8 cellular contexts compared by ENCODE assay signal in the genomic region with DNA sequence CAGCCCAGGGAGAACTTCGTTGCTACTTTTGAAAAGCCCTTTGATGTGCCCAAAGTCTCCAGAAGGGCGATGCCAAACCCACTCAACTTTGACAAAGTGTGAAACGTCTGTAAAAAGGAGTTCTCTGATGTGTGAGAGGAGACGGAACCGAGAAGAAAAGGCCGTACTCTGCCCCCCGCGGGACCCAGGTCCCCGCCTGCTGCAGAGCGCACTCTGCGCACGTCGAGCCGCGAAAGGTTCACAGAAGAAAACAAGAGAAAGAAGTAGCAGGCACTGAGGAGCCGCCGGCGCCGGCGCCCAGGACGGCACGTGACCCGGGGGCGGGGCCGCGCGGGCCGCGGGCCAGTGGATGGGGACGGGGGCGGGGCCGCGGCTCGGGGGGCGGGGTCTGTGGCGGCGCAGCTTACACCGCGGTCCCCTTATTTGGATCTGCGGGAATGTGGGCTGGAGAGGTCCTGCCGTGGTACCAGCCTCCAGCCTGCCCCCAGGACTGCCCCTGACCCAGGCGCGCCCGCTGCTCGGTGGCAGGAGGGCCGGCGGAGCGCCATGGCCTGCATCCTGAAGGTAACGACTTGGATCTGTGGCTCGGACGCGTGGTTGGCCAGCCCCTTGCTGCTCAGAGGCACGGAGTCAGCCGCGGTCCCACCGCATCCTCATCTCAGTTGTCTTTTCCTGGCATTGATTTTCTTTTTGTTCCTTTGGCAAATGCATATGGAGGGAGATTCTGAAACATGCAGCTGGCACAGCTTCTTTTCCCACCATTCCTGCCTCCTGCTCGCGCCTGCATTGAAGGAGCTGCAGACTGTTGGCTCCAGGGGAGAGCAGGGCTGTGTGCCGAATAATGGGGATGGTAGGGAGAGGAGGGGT. TPM values are rescaled to one million over a fixed set of nuclear protein-coding genes. Genes with fewer than 3 reads are reported as not detected.
DNase-seq lines count a peak whose midpoint lies in the region; ATAC-seq and TF ChIP-seq lines count a peak whose summit lies in the region.

TSS of gene ST6GALNAC3 (plus strand) at position 426 of the 867 bp plus-strand sequence.

- no peak for TF ChIP-seq POLR2A in vagina (IDR thresholded peaks at IDR 0.05)

- H3K27ac ChIP-seq in vagina = peak within 1 kb of the TSS; percentile 64

- peak; percentile 79 for ATAC-seq in GM21576 (IDR thresholded peaks at IDR 0.05; ENCODE audit: unreplicated experiment)

- TF ChIP-seq EP300 in Ishikawa (IDR thresholded peaks at IDR 0.05; ENCODE audit: borderline replicate concordance) = no peak

- in situ Hi-C loops in astrocyte of the cerebellum (cut with HindIII; ENCODE audit: low sequenced_read_pairs) = no loop called here

- no peaks in the 10 kb centered on the region for H3K9me3 ChIP-seq in vagina

- TF ChIP-seq RAD21 in Ishikawa (IDR thresholded peaks at IDR 0.05; ENCODE audit: low read depth) = no peak

- H3K27me3 ChIP-seq in vagina = no peaks in the 10 kb centered on the region

- H3K4me3 ChIP-seq in astrocyte of the cerebellum (ENCODE audit: low read depth, low read length) (peak within 1 kb of the TSS; percentile 60), vagina (peak within 1 kb of the TSS; percentile 49 to 55)

- DNase-seq in DMS153 (lab: John Stamatoyannopoulos, UW) (peak; percentile 24), T-helper 2 cell (peak; percentile 41 to 81 (median 53)), astrocyte of the cerebellum (ENCODE audit: low read depth) (no peak), hepatic stellate cell (ENCODE audit: low spot score) (peak; percentile 43), renal cortical epithelial cell (ENCODE audit: low read depth) (peak; percentile 16), vagina (ENCODE audit: extremely low spot score in 2 of 2) (peak in 1 of 2 donors; percentile 89)

- no peaks in the 10 kb centered on the region for H3K4me1 ChIP-seq in vagina

- H3K36me3 ChIP-seq in vagina = no peaks in the 10 kb centered on the region

- intact Hi-C loops in vagina (cut with DNase I) = no loop called here

- no peak for TF ChIP-seq CTCF in astrocyte of the cerebellum (IDR thresholded peaks at IDR 0.05; ENCODE audit: low read depth, low read length, missing control alignments)
- no peak for TF ChIP-seq CTCF in vagina (IDR thresholded peaks at IDR 0.05)

TF ChIP-seq in Ishikawa, 13 proteins besides CTCF, POLR2A, EP300 and RAD21:
- TF ChIP-seq EGR1 (IDR thresholded peaks at IDR 0.05) (no peak), YY1 (IDR thresholded peaks at IDR 0.05; ENCODE audit: low read depth) (peak; percentile 39; the same call in 1 of the 2 replicates), NFIC (IDR thresholded peaks at IDR 0.05) (no peak), FOXM1 (IDR thresholded peaks at IDR 0.05; ENCODE audit: borderline replicate concordance, low read depth) (no peak), TCF12 (IDR thresholded peaks at IDR 0.05; ENCODE audit: low read depth) (no peak), CREB1 (IDR thresholded peaks at IDR 0.05; ENCODE audit: low read depth) (no peak), TEAD4 (IDR thresholded peaks at IDR 0.05) (peak; percentile 38), TAF1 (IDR thresholded peaks at IDR 0.05; ENCODE audit: low read depth) (0 out of 2 replicates have a peak, but pooled peaks have one; percentile 11), ZBTB7A (IDR thresholded peaks at IDR 0.05; ENCODE audit: low read depth) (no peak), MAX (IDR thresholded peaks at IDR 0.05) (peak; percentile 67), CEBPB (IDR thresholded peaks at IDR 0.05) (no peak)
- TF ChIP-seq, protein P1, sequence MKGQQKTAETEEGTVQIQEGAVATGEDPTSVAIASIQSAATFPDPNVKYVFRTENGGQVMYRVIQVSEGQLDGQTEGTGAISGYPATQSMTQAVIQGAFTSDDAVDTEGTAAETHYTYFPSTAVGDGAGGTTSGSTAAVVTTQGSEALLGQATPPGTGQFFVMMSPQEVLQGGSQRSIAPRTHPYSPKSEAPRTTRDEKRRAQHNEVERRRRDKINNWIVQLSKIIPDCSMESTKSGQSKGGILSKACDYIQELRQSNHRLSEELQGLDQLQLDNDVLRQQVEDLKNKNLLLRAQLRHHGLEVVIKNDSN (IDR thresholded peaks at IDR 0.05) = peak; percentile 93
- TF ChIP-seq, protein P2, sequence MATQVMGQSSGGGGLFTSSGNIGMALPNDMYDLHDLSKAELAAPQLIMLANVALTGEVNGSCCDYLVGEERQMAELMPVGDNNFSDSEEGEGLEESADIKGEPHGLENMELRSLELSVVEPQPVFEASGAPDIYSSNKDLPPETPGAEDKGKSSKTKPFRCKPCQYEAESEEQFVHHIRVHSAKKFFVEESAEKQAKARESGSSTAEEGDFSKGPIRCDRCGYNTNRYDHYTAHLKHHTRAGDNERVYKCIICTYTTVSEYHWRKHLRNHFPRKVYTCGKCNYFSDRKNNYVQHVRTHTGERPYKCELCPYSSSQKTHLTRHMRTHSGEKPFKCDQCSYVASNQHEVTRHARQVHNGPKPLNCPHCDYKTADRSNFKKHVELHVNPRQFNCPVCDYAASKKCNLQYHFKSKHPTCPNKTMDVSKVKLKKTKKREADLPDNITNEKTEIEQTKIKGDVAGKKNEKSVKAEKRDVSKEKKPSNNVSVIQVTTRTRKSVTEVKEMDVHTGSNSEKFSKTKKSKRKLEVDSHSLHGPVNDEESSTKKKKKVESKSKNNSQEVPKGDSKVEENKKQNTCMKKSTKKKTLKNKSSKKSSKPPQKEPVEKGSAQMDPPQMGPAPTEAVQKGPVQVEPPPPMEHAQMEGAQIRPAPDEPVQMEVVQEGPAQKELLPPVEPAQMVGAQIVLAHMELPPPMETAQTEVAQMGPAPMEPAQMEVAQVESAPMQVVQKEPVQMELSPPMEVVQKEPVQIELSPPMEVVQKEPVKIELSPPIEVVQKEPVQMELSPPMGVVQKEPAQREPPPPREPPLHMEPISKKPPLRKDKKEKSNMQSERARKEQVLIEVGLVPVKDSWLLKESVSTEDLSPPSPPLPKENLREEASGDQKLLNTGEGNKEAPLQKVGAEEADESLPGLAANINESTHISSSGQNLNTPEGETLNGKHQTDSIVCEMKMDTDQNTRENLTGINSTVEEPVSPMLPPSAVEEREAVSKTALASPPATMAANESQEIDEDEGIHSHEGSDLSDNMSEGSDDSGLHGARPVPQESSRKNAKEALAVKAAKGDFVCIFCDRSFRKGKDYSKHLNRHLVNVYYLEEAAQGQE (IDR thresholded peaks at IDR 0.05; ENCODE audit: low read depth) = no peak

RNA-seq across cellular contexts. Expression of gene ST6GALNAC3, which starts in this region (rescaled TPM):
- total RNA-seq in renal cortical epithelial cell (0.50 and 0.69 TPM in 2 replicates), vagina (21.1 TPM)

Comparison
In these comparisons a context has a peak if more than half of its experiments do, and no peak if none do; other contexts are left out.
1. RNA of gene ST6GALNAC3 (total RNA-seq): 21.1 TPM in vagina (single experiment); 0.50 to 0.69 TPM in renal cortical epithelial cell; every median in the first group is over 10 times any median in the second.
2. Peak in DNase-seq in renal cortical epithelial cell; RNA of the gene not detected or under 1 TPM.